18 cellular contexts compared by ENCODE assay signal in genomic region chr18:58838165-58838860, GRCh38. TPM values are rescaled to one million over a fixed set of nuclear protein-coding genes. Genes with fewer than 3 reads are reported as not detected.
DNase-seq lines count a peak whose midpoint lies in the region; ATAC-seq and TF ChIP-seq lines count a peak whose summit lies in the region.
"Had no signal": no experiment of that assay in that cellular context is flagged by ENCODE, and none has a peak within 500 bp of the region (broad histone marks: within the 10 kb centered on the region; RNA-seq: fewer than 3 reads in every experiment).

No MANE protein-coding gene starts in this region.

- no peaks in the 10 kb centered on the region for H3K36me3 Mint-ChIP-seq in CD8-positive, alpha-beta T cell
- H3K36me3 Mint-ChIP-seq: CD14-positive monocyte had no signal

- WGBS in heart right ventricle, 2 donors: 86% methylated on average over 5 of the region's 5 CpGs

- H3K27ac ChIP-seq in heart right ventricle: no peak overlapping the region
- no peak overlapping the region for H3K27ac ChIP-seq in CD8-positive, alpha-beta T cell (ENCODE audit: low read depth, low read length)
- H3K27ac ChIP-seq: A549, KMS-11 had no signal

- CTCF ChIA-PET in CD8-positive, alpha-beta T cell (lab: Charles Lee): no interaction called here

- H3K36me3 ChIP-seq in heart right ventricle: no peaks in the 10 kb centered on the region
- H3K36me3 ChIP-seq in CD8-positive, alpha-beta T cell (ENCODE audit: insufficient read depth, low read length): no peaks in the 10 kb centered on the region

- no peaks in the 10 kb centered on the region for H3K4me1 Mint-ChIP-seq in CD8-positive, alpha-beta T cell (ENCODE audit: low read depth)
- H3K4me1 Mint-ChIP-seq: CD14-positive monocyte had no signal

- H3K27me3 Mint-ChIP-seq in CD8-positive, alpha-beta T cell (ENCODE audit: low read depth): peaks cover 29% of the 10 kb centered on the region

- H3K4me3 ChIP-seq in heart right ventricle: no peak overlapping the region
- H3K4me3 ChIP-seq in CD8-positive, alpha-beta T cell (ENCODE audit: low read depth, low read length): no peak overlapping the region
- H3K4me3 ChIP-seq: A549 had no signal

- ATAC-seq in heart right ventricle (peak in 6 of 8 donors; percentile 9 to 80 (median 55)), GM19452 (IDR thresholded peaks at IDR 0.05; ENCODE audit: unreplicated experiment) (no peak)
- ATAC-seq in CD8-positive, alpha-beta T cell: no peak
- ATAC-seq: A549 had no signal

- no peak overlapping the region for H3K27ac Mint-ChIP-seq in CD8-positive, alpha-beta T cell
- H3K27ac Mint-ChIP-seq: CD14-positive monocyte had no signal

- H3K27me3 ChIP-seq in heart right ventricle: no peaks in the 10 kb centered on the region
- H3K27me3 ChIP-seq in CD8-positive, alpha-beta T cell (ENCODE audit: insufficient read depth, low read length): no peaks in the 10 kb centered on the region

- H3K4me3 Mint-ChIP-seq in CD8-positive, alpha-beta T cell: no peak overlapping the region
- H3K4me3 Mint-ChIP-seq: CD14-positive monocyte had no signal

- POLR2A ChIA-PET in CD8-positive, alpha-beta T cell (lab: Charles Lee): no interaction called here

- peaks cover 0 to 15% (median 3%) of the 10 kb centered on the region in 9 donors for H3K4me1 ChIP-seq in heart right ventricle
- no peaks in the 10 kb centered on the region for H3K4me1 ChIP-seq in CD8-positive, alpha-beta T cell (ENCODE audit: insufficient read depth, low read length)
- H3K4me1 ChIP-seq: A549 had no signal

- H3K9me3 ChIP-seq in heart right ventricle: no peaks in the 10 kb centered on the region
- H3K9me3 ChIP-seq in CD8-positive, alpha-beta T cell (ENCODE audit: low read length): no peaks in the 10 kb centered on the region

- no peaks in the 10 kb centered on the region for H3K9me3 Mint-ChIP-seq in CD8-positive, alpha-beta T cell

- DNase-seq in heart right ventricle: no peak
- DNase-seq in cardiac septum (ENCODE audit: low spot score): no peak
- peak; percentile 61 for DNase-seq in globus pallidus (ENCODE audit: low spot score)
- DNase-seq in pons (ENCODE audit: low spot score): peak; percentile 67
- no peak for DNase-seq in NCI-H2107 treated with DMSO at 0.1 percent for 48 hours (lab: John Stamatoyannopoulos, UW; ENCODE audit: unreplicated experiment)
- no peak for DNase-seq in CD8-positive, alpha-beta T cell
- no peak for DNase-seq in NCI-H146 treated with DMSO at 0.1 percent for 48 hours (lab: John Stamatoyannopoulos, UW; ENCODE audit: unreplicated experiment)
- DNase-seq: DMS79, GDM1, MM.1S, NCI-H1105, NCI-H187, NCI-H2171, SIG-M5 had no signal

- TF ChIP-seq CTCF in heart right ventricle (IDR thresholded peaks at IDR 0.05): no peak
- no peak for TF ChIP-seq CTCF in CD8-positive, alpha-beta T cell (IDR thresholded peaks at IDR 0.05)

- intact Hi-C loops in heart right ventricle (cut with DNase I) (no loop called here), cardiac septum (cut with DNase I) (no loop called here)
- intact Hi-C loops in CD8-positive, alpha-beta T cell (cut with DNase I, micrococcal nuclease): no loop called here

RNA-seq across cellular contexts. Expression of gene ZNF532, which starts 26.4 kb away (rescaled TPM):
- total RNA-seq in heart right ventricle (10 to 100 TPM; 53.4 to 71.4 (median 66.8) TPM), cardiac septum (71.8 TPM)
- 10 to 100 TPM; 13.8 to 26.0 TPM for polyA plus RNA-seq in heart right ventricle
- total RNA-seq in CD8-positive, alpha-beta T cell: 1 to 10 TPM; 3.4 to 3.7 TPM

Comparison
In these comparisons a context has a peak if more than half of its experiments do, and no peak if none do; other contexts are left out.
1. ATAC-seq: peak in heart right ventricle (6 of 8); none in CD8-positive, alpha-beta T cell (single experiment) and GM19452 (single experiment).
2. DNase-seq: peak in globus pallidus (single experiment) and pons (single experiment); none in heart right ventricle (0 of 2), cardiac septum (single experiment), NCI-H2107 treated with DMSO at 0.1 percent for 48 hours (single experiment), CD8-positive, alpha-beta T cell (0 of 7) and NCI-H146 treated with DMSO at 0.1 percent for 48 hours (single experiment).
3. RNA of gene ZNF532, which starts 26.4 kb away (total RNA-seq): 71.8 TPM in cardiac septum (single experiment) and 53.4 to 71.4 TPM in heart right ventricle; 3.4 to 3.7 TPM in CD8-positive, alpha-beta T cell; every median in the first group is over 10 times any median in the second.